9 cellular contexts compared by ENCODE assay signal in the genomic region with DNA sequence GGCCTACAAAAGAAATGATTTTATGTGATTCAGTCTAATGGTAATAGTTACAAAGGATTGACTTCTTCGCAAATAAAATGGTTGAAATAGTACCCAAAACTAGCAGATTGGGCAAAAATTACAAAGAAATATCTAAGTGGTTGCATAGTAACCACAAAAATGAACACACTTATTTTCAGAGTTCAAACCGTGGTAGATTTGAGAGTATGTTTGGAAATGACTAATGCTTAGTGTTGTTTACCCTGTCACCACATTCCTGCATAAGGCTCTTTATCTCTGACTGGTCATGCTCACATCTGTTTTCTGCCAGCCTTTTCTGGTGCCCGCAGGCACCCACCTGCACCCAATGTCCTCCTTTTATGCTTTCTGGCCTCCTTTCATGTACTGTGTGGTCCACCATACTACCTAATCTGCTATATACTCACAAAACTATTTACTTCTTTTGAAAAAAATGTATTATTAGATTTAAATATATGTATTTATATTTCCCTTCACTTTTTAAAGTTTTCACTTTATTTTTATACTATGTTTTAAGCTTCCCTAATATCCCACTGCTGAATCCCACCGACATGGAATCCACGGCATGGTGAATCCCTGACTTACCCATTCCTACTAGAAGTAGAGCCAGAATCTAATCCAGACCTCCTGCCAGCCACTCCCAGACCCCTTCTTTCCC. TPM values are rescaled to one million over a fixed set of nuclear protein-coding genes. Genes with fewer than 3 reads are reported as not detected.
A peak's percentile ranks its signal among the peaks of the same experiment; 100 is the strongest.
DNase-seq lines count a peak whose midpoint lies in the region; ATAC-seq, FAIRE-seq and TF ChIP-seq lines count a peak whose summit lies in the region.
"Had no signal": no experiment of that assay in that cellular context is flagged by ENCODE, and none has a peak within 500 bp of the region (broad histone marks: within the 10 kb centered on the region; RNA-seq: fewer than 3 reads in every experiment).

No MANE protein-coding gene starts in this region.

- DNase-seq in activated CD4-positive, alpha-beta T cell treated with anti-CD3 and anti-CD28 coated beads for 36 hours: peak; percentile 57
- DNase-seq in activated CD4-positive, alpha-beta T cell treated with anti-CD3 and anti-CD28 coated beads for 1 hour: no peak
- DNase-seq in NCI-H226 (peak; percentile 91), GM12878 (ENCODE audit: low read depth, low spot score) (peak; percentile 77), pancreas (no peak), HAP-1 (ENCODE audit: low spot score in 2 of 2) (no peak), mucosa of gallbladder (ENCODE audit: low spot score) (no peak)

- H3K79me2 ChIP-seq in GM12878 (ENCODE audit: control insufficient read depth, insufficient read depth, low read length): no peaks in the 10 kb centered on the region; the same call in none of the 2 replicates

- no peak overlapping the region for H3K9ac ChIP-seq in GM12878 (ENCODE audit: control insufficient read depth, insufficient read depth, low read length)
- H3K9ac ChIP-seq: BLaER1 had no signal

- SMC1A ChIA-PET in GM12878 (lab: Charles Lee; ENCODE audit: uncharacterized antibody, unreplicated experiment): interaction anchor here (1.0 to 9.7 kb wide), 9 partner anchors 8 to 150 kb away, joined by 3 to 100 read pairs (median 9); no protein-coding TSS in a partner anchor

- H3K36me3 ChIP-seq in GM12878 (ENCODE audit: control insufficient read depth in 2 of 2, insufficient read depth in 2 of 2, low read length in 1 of 2) (no peaks in the 10 kb centered on the region; a peak in 1 of 4 replicates), pancreas (no peaks in the 10 kb centered on the region), HAP-1 (replicated peaks) (no peaks in the 10 kb centered on the region)
- H3K36me3 ChIP-seq: BLaER1 had no signal

- FAIRE-seq in GM12878 (lab: Jason Lieb, UNC) (peak; percentile 89), pancreas (lab: Jason Lieb, UNC) (no peak)

- H3K4me3 ChIP-seq in GM12878: no peak overlapping the region
- H3K4me3 ChIP-seq in pancreas: no peak overlapping the region
- no peak overlapping the region for H3K4me3 ChIP-seq in HAP-1
- H3K4me3 ChIP-seq: BLaER1 had no signal

- H3K4me1 Mint-ChIP-seq in activated CD4-positive, alpha-beta T cell treated with anti-CD3 and anti-CD28 coated beads for 36 hours: peaks cover 90% of the 10 kb centered on the region

- H3K27me3 ChIP-seq in GM12878 (replicated peaks in 1 of 2; ENCODE audit: control insufficient read depth in 2 of 2, insufficient read depth in 2 of 2, low read length in 1 of 2) (no peaks in the 10 kb centered on the region), pancreas (no peaks in the 10 kb centered on the region), HAP-1 (ENCODE audit: low read depth) (no peaks in the 10 kb centered on the region)
- H3K27me3 ChIP-seq: BLaER1 had no signal

- TF ChIP-seq CTCF in GM12878 (IDR thresholded peaks at IDR 0.05 in 2 of 3, conservative IDR thresholded peaks at IDR 0.05 in 1 of 3; ENCODE audit: control insufficient read depth in 2 of 3, extremely low read depth in 1 of 3, insufficient read depth in 1 of 3, low read depth in 3 of 3, low read length in 3 of 3): no peak
- TF ChIP-seq CTCF in pancreas (IDR thresholded peaks at IDR 0.05): no peak

- H3K27ac Mint-ChIP-seq in activated CD4-positive, alpha-beta T cell treated with anti-CD3 and anti-CD28 coated beads for 36 hours: peak overlapping the region; percentile 77

- WGBS in GM12878 (ENCODE audit: insufficient coverage, insufficient replicate concordance, low lambda C conversion rate, missing lambda C conversion rate): 17% methylated on average over 5 of the region's 5 CpGs
- 62 to 64% methylated on average over 5 of the region's 5 CpGs for WGBS in pancreas, 2 donors

- H3K36me3 Mint-ChIP-seq in activated CD4-positive, alpha-beta T cell treated with anti-CD3 and anti-CD28 coated beads for 36 hours (ENCODE audit: low read depth): peaks cover 69% of the 10 kb centered on the region

- TF ChIP-seq EP300 in GM12878 (IDR thresholded peaks at IDR 0.05; ENCODE audit: borderline replicate concordance in 1 of 2, control insufficient read depth in 1 of 2, low read depth in 2 of 2, low read length in 2 of 2): peak; percentile 27 to 67; a peak in 2 of 4 replicates

- intact Hi-C loops in activated CD4-positive, alpha-beta T cell treated with anti-CD3 and anti-CD28 coated beads for 36 hours (cut with DNase I, micrococcal nuclease): loop anchor here (1.0 kb wide), 4 partner anchors 8 to 146 kb away; no protein-coding TSS in a partner anchor
- intact Hi-C loops in GM12878 (cut with micrococcal nuclease; ENCODE audit: unreplicated experiment) (no loop called here), pancreas (cut with DNase I) (no loop called here)

- no peaks in the 10 kb centered on the region for H4K20me1 ChIP-seq in GM12878 (ENCODE audit: control insufficient read depth, insufficient read depth)
- H4K20me1 ChIP-seq: BLaER1 had no signal

- H3K9me3 Mint-ChIP-seq in activated CD4-positive, alpha-beta T cell treated with anti-CD3 and anti-CD28 coated beads for 36 hours (ENCODE audit: low read depth): no peaks in the 10 kb centered on the region

- ATAC-seq in activated CD4-positive, alpha-beta T cell treated with anti-CD3 and anti-CD28 coated beads for 36 hours: peak; percentile 85
- peak; percentile 90 for ATAC-seq in HG02678 (IDR thresholded peaks at IDR 0.05; ENCODE audit: unreplicated experiment)
- peak; percentile 83 for ATAC-seq in GM12878
- ATAC-seq in pancreas: peak in 3 of 4 donors; percentile 62 to 78 (median 72)

- CTCF ChIA-PET in activated CD4-positive, alpha-beta T cell treated with anti-CD3 and anti-CD28 coated beads for 36 hours (lab: Charles Lee): interaction anchor here (0.6 to 7.2 kb wide), 5 partner anchors 11 to 47 kb away, joined by 3 to 58 read pairs (median 5); partner anchors contain the start of gene PTPRC
- CTCF ChIA-PET in GM12878 (lab: Yijun Ruan, JAX): interaction anchor here (0.7 to 1.7 kb wide), 5 partner anchors 15 to 68 kb away, joined by 3 to 9 read pairs (median 4); no protein-coding TSS in a partner anchor

- H3K4me2 ChIP-seq in GM12878 (ENCODE audit: control insufficient read depth, insufficient read depth): no peak overlapping the region; the same call in 1 of the 2 replicates
- H3K4me2 ChIP-seq: BLaER1 had no signal

- H3K4me1 ChIP-seq in GM12878 (ENCODE audit: control insufficient read depth, insufficient read depth, low read length) (peaks cover 16% of the 10 kb centered on the region), pancreas (no peaks in the 10 kb centered on the region), HAP-1 (no peaks in the 10 kb centered on the region)
- H3K4me1 ChIP-seq: BLaER1 had no signal

- BruUV-seq in GM12878 (replicated peaks; lab: Mats Ljungman, UMichigan): no TSS peak

- H3K27me3 Mint-ChIP-seq in activated CD4-positive, alpha-beta T cell treated with anti-CD3 and anti-CD28 coated beads for 36 hours: no peaks in the 10 kb centered on the region

- TF ChIP-seq RAD21 in GM12878 (IDR thresholded peaks at IDR 0.05; ENCODE audit: insufficient read depth, low read depth, low read length): no peak

- H2AFZ ChIP-seq in GM12878 (ENCODE audit: control insufficient read depth, low read depth, low read length): no peak overlapping the region

- no peak for TF ChIP-seq POLR2A in GM12878 (IDR thresholded peaks at IDR 0.05; ENCODE audit: low read depth, low read length)

- POLR2A ChIA-PET in activated CD4-positive, alpha-beta T cell treated with anti-CD3 and anti-CD28 coated beads for 36 hours (lab: Charles Lee): interaction anchor here (0.6 to 1.3 kb wide), 5 partner anchors 10 to 405 kb away, joined by 3 to 5 read pairs (median 3); no protein-coding TSS in a partner anchor
- POLR2A ChIA-PET in GM12878 (lab: Charles Lee): interaction anchor here (0.8 to 2.7 kb wide), 6 partner anchors 9 to 414 kb away, joined by 3 to 14 read pairs (median 4); no protein-coding TSS in a partner anchor

- RAD21 ChIA-PET in GM12878 (lab: Charles Lee; ENCODE audit: unreplicated experiment): interaction anchor here (1.0 to 4.7 kb wide), 9 partner anchors 9 to 63 kb away, joined by 3 to 27 read pairs (median 5); partner anchors contain the start of gene PTPRC

- in situ Hi-C loops in GM12878 (cut with MboI): no loop called here
- in situ Hi-C loops in HAP-1 (cut with MboI; ENCODE audit: low sequenced_read_pairs): no loop called here

- peak overlapping the region; percentile 34 for H3K4me3 Mint-ChIP-seq in activated CD4-positive, alpha-beta T cell treated with anti-CD3 and anti-CD28 coated beads for 36 hours

- H3K9me3 ChIP-seq in GM12878 (replicated peaks; ENCODE audit: control insufficient read depth, insufficient read depth, low read length) (peaks cover 3% of the 10 kb centered on the region; the same call in 1 of the 3 replicates), pancreas (no peaks in the 10 kb centered on the region), HAP-1 (no peaks in the 10 kb centered on the region)
- H3K9me3 ChIP-seq: BLaER1 had no signal

- peak overlapping the region; percentile 18; the same call in 1 of the 2 replicates for H3K27ac ChIP-seq in GM12878 (ENCODE audit: control insufficient read depth, insufficient read depth)
- no peak overlapping the region for H3K27ac ChIP-seq in pancreas
- H3K27ac ChIP-seq: BLaER1 had no signal

TF ChIP-seq in GM12878, 131 proteins besides CTCF, POLR2A, EP300 and RAD21 (continues in another document):
- TF ChIP-seq RUNX3 (IDR thresholded peaks at IDR 0.05; ENCODE audit: low read length): peak; percentile 95

RNA-seq across cellular contexts. Expression of gene PTPRC, which starts 30.3 kb away (rescaled TPM):
- total RNA-seq in activated CD4-positive, alpha-beta T cell treated with anti-CD3 and anti-CD28 coated beads for 36 hours: 100 to 1,000 TPM; 458 to 564 TPM
- 586 and 675 TPM in 2 replicates for total RNA-seq in GM12878 (2013; cell fraction: nucleolus; rRNA removed)
- total RNA-seq in GM12878 (2014; rRNA removed): 117 and 136 TPM in 2 replicates
- total RNA-seq in GM12878 (2014; rRNA removed; fragmentation: Illumina TruSeq; extraction: Trizol): 167 and 171 TPM in 2 replicates
- total RNA-seq in GM12878 (2021): 154 and 157 TPM in 2 replicates
- polyA plus RNA-seq in GM12878 (2011; ENCODE audit: low read depth): 57.1 TPM
- 171 and 221 TPM in 2 replicates for polyA plus RNA-seq in GM12878 (2011; rRNA removed)
- 125 and 161 TPM in 2 replicates for polyA plus RNA-seq in GM12878 (2011; cell fraction: cytosol; rRNA removed)
- 106 and 128 TPM in 2 replicates for polyA plus RNA-seq in GM12878 (2011; cell fraction: nucleus; rRNA removed)
- polyA plus RNA-seq in GM12878 (2012): 67.1 and 78.4 TPM in 2 replicates
- 156 and 163 TPM in 2 replicates for polyA plus RNA-seq in GM12878 (2014; fragmentation: Illumina TruSeq; extraction: Trizol)
- 10 to 100 TPM; 72.9 to 73.6 TPM for polyA plus RNA-seq in GM12878 (2014; fragmentation: Nextera tagmentation; extraction: Ambion mirVana)
- 75.1 and 80.9 TPM in 2 replicates for polyA plus RNA-seq in GM12878 (2014; rRNA removed)
- polyA plus RNA-seq in GM12878 (2016; fragmentation: Nextera tagmentation; extraction: Ambion mirVana): 100 to 1,000 TPM; 117 to 119 TPM
- 240 and 280 TPM in 2 replicates for polyA minus RNA-seq in GM12878 (2011; rRNA and poly(A)+ RNA removed)
- polyA minus RNA-seq in GM12878 (2011; cell fraction: cytosol; rRNA and poly(A)+ RNA removed): 70.3 and 72.0 TPM in 2 replicates
- polyA minus RNA-seq in GM12878 (2011; cell fraction: nucleus; rRNA and poly(A)+ RNA removed): 150 and 243 TPM in 2 replicates
- 10 to 100 TPM in 2 of 6 donors, 1 to 10 TPM in 4; 1.6 to 20.5 (median 5.4) TPM for total RNA-seq in pancreas
- under 1 TPM; 0.59 to 0.76 TPM for polyA plus RNA-seq in pancreas
- 29.8 TPM for total RNA-seq in mucosa of gallbladder

Comparison
In these comparisons a context has a peak if more than half of its experiments do, and no peak if none do; other contexts are left out.
1. DNase-seq: peak in activated CD4-positive, alpha-beta T cell treated with anti-CD3 and anti-CD28 coated beads for 36 hours (single experiment), NCI-H226 (single experiment) and GM12878 (single experiment); none in activated CD4-positive, alpha-beta T cell treated with anti-CD3 and anti-CD28 coated beads for 1 hour (single experiment), pancreas (0 of 6), HAP-1 (0 of 2) and mucosa of gallbladder (single experiment).
2. intact Hi-C loops: an anchor here in activated CD4-positive, alpha-beta T cell treated with anti-CD3 and anti-CD28 coated beads for 36 hours (1.0 kb wide); none called in GM12878 and pancreas.
3. Peak in every context shown above with its lines, with median percentiles within 50 percentile points of each other: ATAC-seq.